In genomic region chr2:21423854-21424253, GRCh38 we compare ENCODE assay signal across 16 cellular contexts.
"Had no signal": no experiment of that assay in that cellular context is flagged by ENCODE, and none has a peak within 500 bp of the region (broad histone marks: within the 10 kb centered on the region; RNA-seq: fewer than 3 reads in every experiment).

No MANE protein-coding gene starts in this region.

- FAIRE-seq: colon had no signal

- ATAC-seq: foreskin keratinocyte had no signal

- H3K9me3 ChIP-seq: esophagus squamous epithelium, stomach, uterus had no signal

- H3K27ac Mint-ChIP-seq: activated CD4-positive, alpha-beta memory T cell treated with anti-CD3 and anti-CD28 coated beads for 36 hours; activated naive CD8-positive, alpha-beta T cell; natural killer cell had no signal

- H3K36me3 ChIP-seq: cardiac muscle cell, esophagus squamous epithelium, stomach, uterus had no signal

- H3K4me3 Mint-ChIP-seq: activated CD4-positive, alpha-beta memory T cell treated with anti-CD3 and anti-CD28 coated beads for 36 hours; activated naive CD8-positive, alpha-beta T cell; natural killer cell had no signal

- H3K4me1 ChIP-seq: esophagus squamous epithelium, foreskin keratinocyte, stomach, uterus had no signal

- DNase-seq: activated CD4-positive, alpha-beta memory T cell treated with anti-CD3 and anti-CD28 coated beads for 36 hours; activated CD4-positive, alpha-beta T cell treated with anti-CD3 and anti-CD28 coated beads for 1 hour; activated gamma-delta T cell; activated T-cell treated with anti-CD3 and anti-CD28 coated beads, Interleukin-2, amount 50 U/mL, for 48 hours; esophagus squamous epithelium; foreskin keratinocyte; mammary epithelial cell; natural killer cell; stimulated activated CD4-positive, alpha-beta T cell treated with anti-CD3 and anti-CD28 coated beads, Interleukin-15, amount 100 ng/mL, for 24 hours; stimulated activated CD4-positive, alpha-beta T cell treated with anti-CD3 and anti-CD28 coated beads, Interleukin-4, amount 100 ng/mL, for 4 hours; stomach; T-helper 9 cell; uterus had no signal

- H3K27me3 Mint-ChIP-seq: activated CD4-positive, alpha-beta memory T cell treated with anti-CD3 and anti-CD28 coated beads for 36 hours; activated naive CD8-positive, alpha-beta T cell had no signal

- H3K27ac ChIP-seq: cardiac muscle cell, esophagus squamous epithelium, foreskin keratinocyte, stomach, uterus had no signal

- H3K4me3 ChIP-seq: cardiac muscle cell, esophagus squamous epithelium, stomach, uterus had no signal

- H3K27me3 ChIP-seq: cardiac muscle cell, esophagus squamous epithelium, foreskin keratinocyte, stomach, uterus had no signal

- H3K36me3 Mint-ChIP-seq: activated CD4-positive, alpha-beta memory T cell treated with anti-CD3 and anti-CD28 coated beads for 36 hours; activated naive CD8-positive, alpha-beta T cell; natural killer cell had no signal
